8 cellular contexts compared by ENCODE assay signal in the genomic region with DNA sequence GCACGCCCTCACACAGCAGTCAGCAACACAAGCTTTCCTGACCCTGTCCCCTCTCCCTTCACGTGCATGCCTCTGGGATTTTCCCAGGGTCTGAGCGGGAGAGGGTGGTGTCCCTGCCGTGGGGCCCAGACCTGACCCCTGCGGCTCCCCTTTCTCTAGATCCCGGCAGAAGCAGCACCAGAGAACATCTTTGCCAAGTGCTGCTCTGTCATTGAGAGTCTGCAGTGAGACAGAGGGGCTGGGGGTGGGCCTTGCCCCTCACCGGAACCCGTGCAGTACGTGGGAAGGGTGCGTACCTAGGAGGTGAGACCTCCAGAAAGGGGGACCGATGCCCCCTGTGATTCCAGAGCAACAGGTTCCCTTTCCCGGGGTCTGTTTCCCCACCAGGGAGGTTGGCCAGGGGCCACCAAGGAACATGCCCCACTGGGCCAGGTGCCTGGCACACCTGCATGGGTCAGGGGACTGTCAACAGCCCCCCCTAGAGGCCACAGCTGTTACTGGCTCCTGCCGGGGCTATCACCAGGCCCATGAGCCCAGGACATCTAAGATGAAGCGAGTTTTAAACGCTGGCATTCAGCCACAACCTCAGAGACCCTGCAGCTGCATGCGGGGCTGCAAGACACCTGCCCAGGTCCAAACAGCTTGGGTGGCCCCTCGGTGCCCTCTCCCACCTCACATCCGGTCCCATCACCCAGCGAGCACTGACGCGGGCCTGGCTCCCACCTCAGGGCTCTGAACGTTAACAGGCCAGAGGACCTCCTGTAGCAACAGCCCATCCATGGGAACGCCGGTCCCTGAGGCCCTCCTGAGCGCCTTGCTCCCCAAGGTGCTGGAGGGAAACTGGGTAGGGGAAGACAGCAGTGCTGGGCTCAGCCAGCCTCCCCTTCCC. TPM values are rescaled to one million over a fixed set of nuclear protein-coding genes. Genes with fewer than 3 reads are reported as not detected.
A peak's percentile ranks its signal among the peaks of the same experiment; 100 is the strongest.
DNase-seq lines count a peak whose midpoint lies in the region; ATAC-seq and TF ChIP-seq lines count a peak whose summit lies in the region.

No MANE protein-coding gene starts in this region.

- no peaks in the 10 kb centered on the region for H3K27me3 Mint-ChIP-seq in activated T-cell treated with anti-CD3 and anti-CD28 coated beads, Interleukin-2, amount 50 U/mL, for 4 hours (ENCODE audit: low read depth)
- H3K27me3 Mint-ChIP-seq in immature natural killer cell (ENCODE audit: low read depth in 3 of 3): peaks cover 0 to 2% (median 2%) of the 10 kb centered on the region in 3 donors

- H3K4me3 ChIP-seq in heart right ventricle: no peak overlapping the region

- intact Hi-C loops in heart right ventricle (cut with DNase I): loop anchor here in 1 of 10 donors (10.0 kb wide), 1 partner anchor 188 kb away; no protein-coding TSS in a partner anchor

- no peaks in the 10 kb centered on the region for H3K9me3 ChIP-seq in heart right ventricle

- peak overlapping the region in 3 of 10 donors; percentile 11 to 30 (median 21) for H3K27ac ChIP-seq in heart right ventricle

- no peak overlapping the region for H3K4me3 Mint-ChIP-seq in activated T-cell treated with anti-CD3 and anti-CD28 coated beads, Interleukin-2, amount 50 U/mL, for 4 hours
- no peak overlapping the region for H3K4me3 Mint-ChIP-seq in immature natural killer cell

- H3K27ac Mint-ChIP-seq in immature natural killer cell: no peak overlapping the region

- H3K36me3 ChIP-seq in heart right ventricle: peaks cover 10 to 43% (median 33%) of the 10 kb centered on the region in 9 donors

- WGBS in heart right ventricle, 2 donors: 55 to 58% methylated on average over 25 of the region's 25 CpGs

- H3K27me3 ChIP-seq in heart right ventricle: no peaks in the 10 kb centered on the region

- H3K36me3 Mint-ChIP-seq in activated T-cell treated with anti-CD3 and anti-CD28 coated beads, Interleukin-2, amount 50 U/mL, for 4 hours (ENCODE audit: insufficient read depth): peaks cover 8% of the 10 kb centered on the region
- peaks cover 0 to 7% (median 6%) of the 10 kb centered on the region in 3 donors for H3K36me3 Mint-ChIP-seq in immature natural killer cell

- peak; percentile 65 for TF ChIP-seq CTCF in GM10266 (IDR thresholded peaks at IDR 0.05; ENCODE audit: control insufficient read depth, insufficient read depth, low read depth, missing control alignments)
- peak in 8 of 9 donors; percentile 15 to 62 (median 54) for TF ChIP-seq CTCF in heart right ventricle (IDR thresholded peaks at IDR 0.05)

- no peaks in the 10 kb centered on the region for H3K4me1 Mint-ChIP-seq in activated T-cell treated with anti-CD3 and anti-CD28 coated beads, Interleukin-2, amount 50 U/mL, for 4 hours (ENCODE audit: low read depth)
- H3K4me1 Mint-ChIP-seq in immature natural killer cell: no peaks in the 10 kb centered on the region

- ATAC-seq in activated T-cell treated with anti-CD3 and anti-CD28 coated beads, Interleukin-2, amount 50 U/mL, for 4 hours: peak; percentile 63 to 71
- ATAC-seq in heart right ventricle (peak in 7 of 8 donors; percentile 5 to 64 (median 34)), HG02678 (IDR thresholded peaks at IDR 0.05; ENCODE audit: unreplicated experiment) (no peak)

- DNase-seq in GM10266 (ENCODE audit: extremely low spot score) (no peak), M059J (ENCODE audit: low read depth) (peak; percentile 25), heart right ventricle (no peak), ureter (ENCODE audit: low spot score) (no peak), immature natural killer cell (no peak)
- DNase-seq in activated T-cell treated with anti-CD3 and anti-CD28 coated beads, Interleukin-2, amount 50 U/mL, for 4 hours: peak; percentile 46
- DNase-seq in stimulated activated CD4-positive, alpha-beta T cell treated with anti-CD3 and anti-CD28 coated beads, Interleukin-15, amount 100 ng/mL, for 24 hours: peak; percentile 67

- H3K4me1 ChIP-seq in heart right ventricle: peaks cover 0 to 16% (median 0%) of the 10 kb centered on the region in 9 donors

- no peaks in the 10 kb centered on the region for H3K9me3 Mint-ChIP-seq in activated T-cell treated with anti-CD3 and anti-CD28 coated beads, Interleukin-2, amount 50 U/mL, for 4 hours
- no peaks in the 10 kb centered on the region for H3K9me3 Mint-ChIP-seq in immature natural killer cell

RNA-seq across cellular contexts. Expression of a gene that starts 12.3 kb away (rescaled TPM):
- total RNA-seq in M059J (2014; rRNA removed; shearing (Covaris generic)): 50.0 and 114 TPM in 2 replicates
- 100 to 1,000 TPM; 513 to 596 (median 530) TPM for total RNA-seq in activated T-cell treated with anti-CD3 and anti-CD28 coated beads, Interleukin-2, amount 50 U/mL, for 4 hours
- total RNA-seq in heart right ventricle (100 to 1,000 TPM in 3 of 10 donors, 10 to 100 TPM in 7; 77.3 to 125 (median 90.5) TPM), ureter (200 TPM)
- polyA plus RNA-seq in heart right ventricle (10 to 100 TPM; 50.9 to 73.7 TPM), immature natural killer cell (10 to 100 TPM in 1 of 3 donors, 1 to 10 TPM in 2; 3.9 to 15.6 (median 9.8) TPM)

RNA-seq across cellular contexts. Expression of a gene that starts 19.4 kb away (rescaled TPM):
- 46.2 and 75.8 TPM in 2 replicates for total RNA-seq in M059J (2014; rRNA removed; shearing (Covaris generic))
- total RNA-seq in activated T-cell treated with anti-CD3 and anti-CD28 coated beads, Interleukin-2, amount 50 U/mL, for 4 hours: 10 to 100 TPM; 68.6 to 77.9 (median 75.1) TPM
- total RNA-seq in heart right ventricle: 10 to 100 TPM; 26.4 to 36.4 (median 30.8) TPM
- polyA plus RNA-seq in heart right ventricle: 10 to 100 TPM; 23.3 to 44.8 TPM
- 52.9 TPM for total RNA-seq in ureter
- polyA plus RNA-seq in immature natural killer cell: 10 to 100 TPM; 11.0 to 29.8 (median 11.5) TPM

RNA-seq across cellular contexts. Expression of a gene that starts 21.2 kb away (rescaled TPM):
- total RNA-seq in M059J (2014; rRNA removed; shearing (Covaris generic)): not detected in 2 replicates
- not detected for total RNA-seq in activated T-cell treated with anti-CD3 and anti-CD28 coated beads, Interleukin-2, amount 50 U/mL, for 4 hours
- total RNA-seq in heart right ventricle: under 1 TPM in 6 of 10 donors, not detected in 4; 0.17 to 0.48 (median 0.38) TPM
- polyA plus RNA-seq in heart right ventricle: 1 to 10 TPM; 1.4 to 1.7 TPM
- not detected for total RNA-seq in ureter
- polyA plus RNA-seq in immature natural killer cell: not detected

RNA-seq across cellular contexts. Expression of a gene that starts 36.6 kb away (rescaled TPM):
- total RNA-seq in M059J (2014; rRNA removed; shearing (Covaris generic)): 1.2 and 1.3 TPM in 2 replicates
- total RNA-seq in activated T-cell treated with anti-CD3 and anti-CD28 coated beads, Interleukin-2, amount 50 U/mL, for 4 hours: 1 to 10 TPM; 1.4 to 1.9 (median 1.4) TPM
- total RNA-seq in heart right ventricle: 1 to 10 TPM in 1 of 10 donors, under 1 TPM in 9; 0.36 to 1.4 (median 0.61) TPM
- polyA plus RNA-seq in heart right ventricle: under 1 TPM; 0.88 to 0.99 TPM
- total RNA-seq in ureter: 1.1 TPM
- polyA plus RNA-seq in immature natural killer cell: under 1 TPM; 0.28 to 0.73 (median 0.65) TPM

RNA-seq across cellular contexts. Expression of a gene that starts 39.8 kb away (rescaled TPM):
- total RNA-seq in M059J (2014; rRNA removed; shearing (Covaris generic)): 65.4 and 72.6 TPM in 2 replicates
- total RNA-seq in activated T-cell treated with anti-CD3 and anti-CD28 coated beads, Interleukin-2, amount 50 U/mL, for 4 hours: 10 to 100 TPM; 28.8 to 37.7 (median 36.3) TPM
- 100 to 1,000 TPM; 134 to 221 (median 171) TPM for total RNA-seq in heart right ventricle
- 100 to 1,000 TPM; 108 to 159 TPM for polyA plus RNA-seq in heart right ventricle
- total RNA-seq in ureter: 60.7 TPM
- 10 to 100 TPM; 47.6 to 96.4 (median 51.4) TPM for polyA plus RNA-seq in immature natural killer cell

Comparison
In these comparisons a context has a peak if more than half of its experiments do, and no peak if none do; other contexts are left out.
1. DNase-seq: peak in M059J (single experiment), activated T-cell treated with anti-CD3 and anti-CD28 coated beads, Interleukin-2, amount 50 U/mL, for 4 hours (single experiment) and stimulated activated CD4-positive, alpha-beta T cell treated with anti-CD3 and anti-CD28 coated beads, Interleukin-15, amount 100 ng/mL, for 24 hours (single experiment); none in GM10266 (single experiment), heart right ventricle (0 of 2), ureter (single experiment) and immature natural killer cell (0 of 3).